ENCODE assay signal across 29 cellular contexts in the genomic region with DNA sequence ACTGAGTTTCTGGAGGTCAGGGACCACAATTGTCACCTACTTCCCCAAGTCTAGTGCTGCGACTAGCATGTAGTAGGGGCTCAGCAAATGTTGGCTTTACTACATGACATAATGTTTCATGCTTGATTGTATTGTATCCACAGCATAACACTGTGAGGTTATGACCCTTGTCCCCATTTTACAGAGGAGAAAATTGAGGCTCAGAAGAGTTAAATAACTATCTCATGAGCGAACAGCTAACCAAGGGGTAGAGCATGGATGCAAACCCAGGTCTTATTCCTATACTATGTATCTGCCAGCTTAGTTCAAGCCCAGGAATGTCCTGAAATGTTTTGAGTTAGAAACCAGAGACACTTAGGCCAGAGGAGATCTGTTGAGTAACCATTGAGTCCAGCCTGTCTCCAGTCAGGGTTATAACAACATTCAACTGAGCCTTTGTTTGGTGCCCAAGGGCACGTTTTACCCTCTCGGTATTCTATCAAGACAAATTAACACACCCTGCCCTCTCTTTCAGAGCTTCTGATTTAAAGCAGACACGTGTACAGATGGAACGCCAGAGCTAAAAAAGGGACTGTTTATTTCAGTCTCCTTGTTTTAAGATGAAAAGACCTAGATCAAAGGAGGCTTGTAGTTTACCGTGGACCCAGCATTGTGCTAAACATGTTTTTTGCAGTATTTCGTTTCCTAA. TPM values are rescaled to one million over a fixed set of nuclear protein-coding genes. Genes with fewer than 3 reads are reported as not detected.
DNase-seq lines count a peak whose midpoint lies in the region; ATAC-seq and TF ChIP-seq lines count a peak whose summit lies in the region.
"Had no signal": no experiment of that assay in that cellular context is flagged by ENCODE, and none has a peak within 500 bp of the region (broad histone marks: within the 10 kb centered on the region; RNA-seq: fewer than 3 reads in every experiment).

No MANE protein-coding gene starts in this region.

- no peak overlapping the region for H3K9ac ChIP-seq in stomach smooth muscle (ENCODE audit: low read length in 2 of 2)
- H3K9ac ChIP-seq: parathyroid adenoma had no signal

- H3K36me3 ChIP-seq in stomach smooth muscle (ENCODE audit: control insufficient read depth in 2 of 2, insufficient read depth in 2 of 2, low read length in 2 of 2), result peaks cover 11 to 31% of the 10 kb centered on the region in 2 donors
- H3K36me3 ChIP-seq: left lung had no signal

- peak overlapping the region; percentile 85 for H3K27ac ChIP-seq in stomach smooth muscle (ENCODE audit: low read length)
- H3K27ac ChIP-seq: left lung, parathyroid adenoma had no signal

- H3K27me3 Mint-ChIP-seq in HFFc6 (ENCODE audit: insufficient read depth), result no peaks in the 10 kb centered on the region
- H3K27me3 Mint-ChIP-seq: activated naive CD4-positive, alpha-beta T cell treated with anti-CD3 and anti-CD28 coated beads, Interleukin-2, amount 50 U/mL, for 24 hours; stimulated activated naive CD8-positive, alpha-beta T cell treated with anti-CD3 and anti-CD28 coated beads, Interleukin-15, amount 100 ng/mL, for 72 hours; type B pancreatic cell had no signal

- no peak for TF ChIP-seq CTCF in HFFc6 (IDR thresholded peaks at IDR 0.05)
- TF ChIP-seq CTCF in foreskin fibroblast (IDR thresholded peaks at IDR 0.05; ENCODE audit: low read depth, low read length), result no peak

- H3K4me3 Mint-ChIP-seq in HFFc6, result no peak overlapping the region
- H3K4me3 Mint-ChIP-seq: activated naive CD4-positive, alpha-beta T cell treated with anti-CD3 and anti-CD28 coated beads, Interleukin-2, amount 50 U/mL, for 24 hours; CD8-positive, alpha-beta memory T cell; immature natural killer cell; stimulated activated naive CD8-positive, alpha-beta T cell treated with anti-CD3 and anti-CD28 coated beads, Interleukin-15, amount 100 ng/mL, for 72 hours; type B pancreatic cell had no signal

- DNase-seq in HFFc6 (peak; percentile 35), amniotic epithelial cell (ENCODE audit: low read depth) (peak; percentile 57), foreskin fibroblast (peak; percentile 21 to 30), NOMO-1 (lab: John Stamatoyannopoulos, UW; ENCODE audit: unreplicated experiment in 2 of 2) (no peak), NCI-H146 (lab: John Stamatoyannopoulos, UW) (no peak)
- DNase-seq: activated CD4-positive, alpha-beta T cell treated with anti-CD3 and anti-CD28 coated beads for 4 hours; aorta; caudate nucleus; CD8-positive, alpha-beta memory T cell; dermis blood vessel endothelial cell; DMS 273 treated with DMSO at 0.1 percent for 48 hours; immature natural killer cell; left lung; mesenchymal stem cell; NCI-H1092; NCI-H1694 treated with DMSO at 0.1 percent for 48 hours; NCI-H446 treated with DMSO at 0.1 percent for 48 hours; NCI-H774; SIG-M5; stimulated activated CD8-positive, alpha-beta memory T cell treated with anti-CD3 and anti-CD28 coated beads, Interleukin-4, amount 100 ng/mL, for 48 hours; stimulated activated naive CD8-positive, alpha-beta T cell treated with anti-CD3 and anti-CD28 coated beads, Interleukin-15, amount 100 ng/mL, for 72 hours; SW 1271; WERI-Rb-1 had no signal

- H3K27ac Mint-ChIP-seq in HFFc6, result no peak overlapping the region
- H3K27ac Mint-ChIP-seq: activated naive CD4-positive, alpha-beta T cell treated with anti-CD3 and anti-CD28 coated beads, Interleukin-2, amount 50 U/mL, for 24 hours; activated T-helper 2 cell treated with anti-CD3 and anti-CD28 coated beads, Interferon-gamma antibody, Interleukin-2, Interleukin-4, amounts not matched to agents 10 μg/mL and 5 μg/mL and 100 μg/mL, durations not matched to agents 14 hours and 24 hours and 36 hours; CD8-positive, alpha-beta memory T cell; immature natural killer cell; type B pancreatic cell had no signal

- peaks cover 26% of the 10 kb centered on the region for H3K4me1 Mint-ChIP-seq in HFFc6 (ENCODE audit: low read depth)
- H3K4me1 Mint-ChIP-seq: activated naive CD4-positive, alpha-beta T cell treated with anti-CD3 and anti-CD28 coated beads, Interleukin-2, amount 50 U/mL, for 24 hours; CD8-positive, alpha-beta memory T cell; immature natural killer cell; stimulated activated naive CD8-positive, alpha-beta T cell treated with anti-CD3 and anti-CD28 coated beads, Interleukin-15, amount 100 ng/mL, for 72 hours had no signal

- no peaks in the 10 kb centered on the region for H3K27me3 ChIP-seq in stomach smooth muscle (ENCODE audit: control insufficient read depth in 1 of 2, insufficient read depth in 2 of 2, low read length in 2 of 2)
- H3K27me3 ChIP-seq: left lung had no signal

- peaks cover 92% of the 10 kb centered on the region for H3K4me1 ChIP-seq in stomach smooth muscle (ENCODE audit: control insufficient read depth, insufficient read depth, low read length)
- H3K4me1 ChIP-seq: parathyroid adenoma had no signal

- H3K9me3 Mint-ChIP-seq in HFFc6, result no peaks in the 10 kb centered on the region
- H3K9me3 Mint-ChIP-seq: activated naive CD4-positive, alpha-beta T cell treated with anti-CD3 and anti-CD28 coated beads, Interleukin-2, amount 50 U/mL, for 24 hours; activated T-helper 2 cell treated with anti-CD3 and anti-CD28 coated beads, Interferon-gamma antibody, Interleukin-2, Interleukin-4, amounts not matched to agents 10 μg/mL and 5 μg/mL and 100 μg/mL, durations not matched to agents 14 hours and 24 hours and 36 hours; CD8-positive, alpha-beta memory T cell; immature natural killer cell; stimulated activated naive CD8-positive, alpha-beta T cell treated with anti-CD3 and anti-CD28 coated beads, Interleukin-15, amount 100 ng/mL, for 72 hours; type B pancreatic cell had no signal

- peaks cover 5% of the 10 kb centered on the region; the same call in 1 of the 2 replicates for H3K36me3 Mint-ChIP-seq in HFFc6 (ENCODE audit: low read depth)
- H3K36me3 Mint-ChIP-seq: activated naive CD4-positive, alpha-beta T cell treated with anti-CD3 and anti-CD28 coated beads, Interleukin-2, amount 50 U/mL, for 24 hours had no signal

- no peak overlapping the region for H3K4me3 ChIP-seq in foreskin fibroblast (ENCODE audit: low read depth in 1 of 2, low read length in 2 of 2)
- no peak overlapping the region for H3K4me3 ChIP-seq in stomach smooth muscle (ENCODE audit: low read length in 2 of 2)
- H3K4me3 ChIP-seq: left lung had no signal

- no peak for ATAC-seq in HG03457 (IDR thresholded peaks at IDR 0.05; ENCODE audit: unreplicated experiment)
- ATAC-seq: left lung; stimulated activated naive CD8-positive, alpha-beta T cell treated with anti-CD3 and anti-CD28 coated beads, Interleukin-15, amount 100 ng/mL, for 72 hours had no signal

- H3K9me3 ChIP-seq in stomach smooth muscle (ENCODE audit: control insufficient read depth in 2 of 2, low read length in 2 of 2), result no peaks in the 10 kb centered on the region
- H3K9me3 ChIP-seq: left lung had no signal

RNA-seq across cellular contexts. Expression of gene ANGPTL2, which starts 16.5 kb away (rescaled TPM):
- total RNA-seq in HFFc6 (2021; fragmentation: NEBNext Ultra II Directional; extraction: Animal tissue kit (Norgen Biotek cat#: 25700)), result 10 to 100 TPM; 15.0 to 20.9 (median 19.4) TPM
- total RNA-seq: activated T-helper 2 cell treated with anti-CD3 and anti-CD28 coated beads, Interferon-gamma antibody, Interleukin-2, Interleukin-4, amounts not matched to agents 10 μg/mL and 5 μg/mL and 100 μg/mL, durations not matched to agents 14 hours and 24 hours and 36 hours; CD8-positive, alpha-beta memory T cell had no signal

Comparison
In these comparisons a context has a peak if more than half of its experiments do, and no peak if none do; other contexts are left out.
1. DNase-seq: peak in HFFc6 (single experiment), amniotic epithelial cell (single experiment) and foreskin fibroblast (2 of 2); none in NOMO-1 (0 of 2) and NCI-H146 (single experiment).